In the genomic region with DNA sequence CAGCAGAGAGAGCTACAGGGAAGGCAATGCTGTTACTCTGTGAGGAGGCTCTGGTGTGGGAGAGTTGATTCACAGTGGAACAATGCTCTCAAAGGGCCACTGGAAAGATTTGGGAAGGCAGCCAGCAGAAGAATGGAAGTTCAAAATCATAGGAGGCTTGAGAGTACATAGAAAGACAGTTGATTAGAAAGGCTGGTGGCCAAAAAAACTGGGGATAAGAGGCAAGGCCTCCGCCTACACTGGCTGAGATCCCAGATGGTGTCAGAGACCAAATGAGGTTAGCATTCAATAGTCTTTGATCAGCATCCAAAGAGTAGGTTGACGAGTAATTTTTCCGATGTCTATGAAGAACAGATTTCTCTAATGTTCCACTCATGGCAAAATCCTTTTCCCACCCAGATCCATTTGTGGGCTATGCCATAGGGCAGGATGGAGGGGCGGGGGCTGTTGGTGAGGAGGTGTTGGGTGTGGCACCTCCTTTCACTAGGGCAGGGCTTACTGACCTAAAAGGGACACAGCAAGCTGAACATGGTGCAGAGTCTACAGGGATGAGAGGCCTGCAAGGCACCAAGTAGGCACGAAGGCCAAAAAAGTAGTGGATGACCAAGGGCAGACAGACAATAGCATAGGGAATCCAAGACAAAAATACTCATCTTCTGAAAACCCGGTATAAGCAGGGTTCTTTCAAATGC, we compare ENCODE assay signal across 10 cellular contexts. TPM values are rescaled to one million over a fixed set of nuclear protein-coding genes. Genes with fewer than 3 reads are reported as not detected.
DNase-seq lines count a peak whose midpoint lies in the region; TF ChIP-seq lines count a peak whose summit lies in the region.
"Had no signal": no experiment of that assay in that cellular context is flagged by ENCODE, and none has a peak within 500 bp of the region (broad histone marks: within the 10 kb centered on the region; RNA-seq: fewer than 3 reads in every experiment).

No MANE protein-coding gene starts in this region.

- no peak overlapping the region for H2AK5ac ChIP-seq in trophoblast cell (ENCODE audit: low read length)

- TF ChIP-seq POLR2A in erythroblast (IDR thresholded peaks at IDR 0.05; ENCODE audit: low read length) (no peak), tibial nerve (IDR thresholded peaks at IDR 0.05) (no peak)

- H3K23ac ChIP-seq in trophoblast cell (ENCODE audit: low read length), result no peak overlapping the region

- no peaks in the 10 kb centered on the region for H3K79me2 ChIP-seq in trophoblast cell (ENCODE audit: control insufficient read depth, insufficient read depth, low read length, poor library complexity)

- no peak for TF ChIP-seq CTCF in tibial nerve (IDR thresholded peaks at IDR 0.05)
- TF ChIP-seq CTCF in GM10266 (IDR thresholded peaks at IDR 0.05; ENCODE audit: control insufficient read depth, insufficient read depth, low read depth, missing control alignments), result no peak

- no peak overlapping the region for H4K8ac ChIP-seq in trophoblast cell (ENCODE audit: low read depth, low read length)

- H2BK5ac ChIP-seq in trophoblast cell (ENCODE audit: low read depth, low read length, poor library complexity), result no peak overlapping the region

- no peak overlapping the region for H3K14ac ChIP-seq in trophoblast cell (ENCODE audit: low read length)

- no peak overlapping the region for H2AFZ ChIP-seq in trophoblast cell (ENCODE audit: insufficient read depth, low read length, poor library complexity)

- WGBS in trophoblast cell (ENCODE audit: extremely low coverage, insufficient coverage, insufficient read length), result no CpG with 5 or more reads among the region's 6 CpGs
- WGBS in tibial nerve, 2 donors, result 40 to 42% methylated on average over 6 of the region's 6 CpGs

- H4K12ac ChIP-seq in trophoblast cell (ENCODE audit: low read depth, low read length), result no peak overlapping the region

- H3K4me1 ChIP-seq in trophoblast cell (ENCODE audit: control insufficient read depth in 1 of 2, insufficient read depth in 2 of 2, low read length in 2 of 2) (peaks cover 5 to 7% of the 10 kb centered on the region in 2 experiments), tibial nerve (peaks cover 0 to 13% (median 6%) of the 10 kb centered on the region in 4 donors)

- H3K27me3 ChIP-seq in trophoblast cell (ENCODE audit: insufficient read depth, low read length), result no peaks in the 10 kb centered on the region
- H3K27me3 ChIP-seq in tibial nerve, result no peaks in the 10 kb centered on the region

- no peaks in the 10 kb centered on the region for H3K79me1 ChIP-seq in trophoblast cell (ENCODE audit: low read length)

- TF ChIP-seq EP300 in tibial nerve (IDR thresholded peaks at IDR 0.05), result no peak

- H2BK12ac ChIP-seq in trophoblast cell (ENCODE audit: low read length), result no peak overlapping the region

- no peak overlapping the region for H4K91ac ChIP-seq in trophoblast cell (ENCODE audit: low read depth, low read length)

- H3K4ac ChIP-seq in trophoblast cell (ENCODE audit: low read depth, low read length), result no peak overlapping the region

- no peak overlapping the region for H3K4me2 ChIP-seq in trophoblast cell (ENCODE audit: low read length)

- H2BK120ac ChIP-seq in trophoblast cell (ENCODE audit: insufficient read depth, low read length, poor library complexity), result no peak overlapping the region

- H3K4me3 ChIP-seq in trophoblast cell (ENCODE audit: low read depth, low read length) (peak overlapping the region; percentile 36), tibial nerve (no peak overlapping the region)

- H3K36me3 ChIP-seq in trophoblast cell (ENCODE audit: control insufficient read depth in 1 of 2, insufficient read depth in 2 of 2, low read length in 2 of 2) (no peaks in the 10 kb centered on the region), tibial nerve (no peaks in the 10 kb centered on the region)

- H3K9me3 ChIP-seq in trophoblast cell (ENCODE audit: insufficient read depth, low read depth, low read length) (peaks cover 2% of the 10 kb centered on the region), tibial nerve (no peaks in the 10 kb centered on the region)

- DNase-seq in EL (peak; percentile 83), NCI-H2196 (lab: John Stamatoyannopoulos, UW; ENCODE audit: unreplicated experiment) (peak; percentile 87), erythroblast (lab: John Stamatoyannopoulos, UW) (peak; percentile 80 to 87), trophoblast cell (no peak), 8988T (no peak), tibial nerve (ENCODE audit: low spot score in 2 of 2) (no peak), hippocampal formation (lab: John Stamatoyannopoulos, UW) (no peak), GM10266 (ENCODE audit: extremely low spot score) (no peak)
- DNase-seq: activated CD8-positive, alpha-beta memory T cell treated with anti-CD3 and anti-CD28 coated beads, Interleukin-2, amount 50 U/mL, for 4 hours; NCI-H526 treated with DMSO at 0.1 percent for 48 hours had no signal

- H3K18ac ChIP-seq in trophoblast cell (ENCODE audit: low read length), result no peak overlapping the region

- H3K9ac ChIP-seq in trophoblast cell (ENCODE audit: low read length), result no peak overlapping the region

- H3K27ac ChIP-seq in trophoblast cell (ENCODE audit: low read depth, low read length) (no peak overlapping the region), tibial nerve (no peak overlapping the region)

RNA-seq across cellular contexts. Expression of gene TEC, which starts 15.1 kb away (rescaled TPM):
- polyA plus RNA-seq in trophoblast cell (2013), result 0.25 and 0.43 TPM in 2 replicates
- total RNA-seq in tibial nerve, result 1 to 10 TPM; 3.1 to 8.0 (median 5.0) TPM

Comparison
In these comparisons a context has a peak if more than half of its experiments do, and no peak if none do; other contexts are left out.
1. DNase-seq: peak in EL (single experiment), NCI-H2196 (single experiment) and erythroblast (2 of 2); none in trophoblast cell (0 of 2), 8988T (single experiment), tibial nerve (0 of 2), hippocampal formation (0 of 2) and GM10266 (single experiment).